In the genomic region with DNA sequence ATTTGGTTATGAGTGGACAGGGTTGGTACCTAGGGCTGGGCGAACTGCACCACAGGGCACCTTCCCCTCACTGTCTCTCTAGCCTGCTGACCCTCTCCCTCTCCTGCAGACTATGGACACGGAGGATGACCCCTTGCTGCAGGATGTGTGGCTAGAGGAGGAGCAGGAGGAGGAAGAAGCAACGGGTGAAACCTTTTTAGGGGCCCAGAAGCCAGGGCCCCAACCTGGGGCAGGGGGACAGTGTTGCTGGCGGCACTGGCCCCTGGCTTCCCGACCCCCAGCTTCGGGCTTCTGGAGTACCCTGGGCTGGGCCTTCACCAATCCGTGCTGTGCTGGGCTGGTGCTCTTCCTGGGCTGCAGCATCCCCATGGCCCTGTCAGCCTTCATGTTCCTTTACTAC, we compare ENCODE assay signal across 2 cellular contexts.
TF ChIP-seq lines count a peak whose summit lies in the region.

No MANE protein-coding gene starts in this region.

TF ChIP-seq in WTC11, 78 proteins besides CTCF, POLR2A, EP300 and RAD21:
- TF ChIP-seq ZBTB21 (CRISPR knock-in tag; IDR thresholded peaks at IDR 0.05; ENCODE audit: borderline replicate concordance) (no peak), ZNF396 (CRISPR knock-in tag; IDR thresholded peaks at IDR 0.05; ENCODE audit: borderline replicate concordance) (no peak), ZNF423 (CRISPR knock-in tag; IDR thresholded peaks at IDR 0.05) (no peak), NFYB (CRISPR knock-in tag; conservative IDR thresholded peaks at IDR 0.05; ENCODE audit: low read depth) (no peak), NFATC4 (CRISPR knock-in tag; IDR thresholded peaks at IDR 0.05) (no peak), TP53 (CRISPR knock-in tag; IDR thresholded peaks at IDR 0.05) (no peak), ZNF121 (CRISPR knock-in tag; IDR thresholded peaks at IDR 0.05) (no peak), ETV6 (CRISPR knock-in tag; IDR thresholded peaks at IDR 0.05) (no peak), ELF4 (CRISPR knock-in tag; IDR thresholded peaks at IDR 0.05; ENCODE audit: low read depth) (no peak), RORB (CRISPR knock-in tag; IDR thresholded peaks at IDR 0.05) (no peak), NR2C2 (CRISPR knock-in tag; IDR thresholded peaks at IDR 0.05) (no peak), KAT7 (CRISPR knock-in tag; IDR thresholded peaks at IDR 0.05; ENCODE audit: borderline replicate concordance) (no peak), OVOL2 (CRISPR knock-in tag; IDR thresholded peaks at IDR 0.05; ENCODE audit: borderline replicate concordance) (no peak), MYBL2 (CRISPR knock-in tag; IDR thresholded peaks at IDR 0.05) (no peak)
- TF ChIP-seq, protein P1, sequence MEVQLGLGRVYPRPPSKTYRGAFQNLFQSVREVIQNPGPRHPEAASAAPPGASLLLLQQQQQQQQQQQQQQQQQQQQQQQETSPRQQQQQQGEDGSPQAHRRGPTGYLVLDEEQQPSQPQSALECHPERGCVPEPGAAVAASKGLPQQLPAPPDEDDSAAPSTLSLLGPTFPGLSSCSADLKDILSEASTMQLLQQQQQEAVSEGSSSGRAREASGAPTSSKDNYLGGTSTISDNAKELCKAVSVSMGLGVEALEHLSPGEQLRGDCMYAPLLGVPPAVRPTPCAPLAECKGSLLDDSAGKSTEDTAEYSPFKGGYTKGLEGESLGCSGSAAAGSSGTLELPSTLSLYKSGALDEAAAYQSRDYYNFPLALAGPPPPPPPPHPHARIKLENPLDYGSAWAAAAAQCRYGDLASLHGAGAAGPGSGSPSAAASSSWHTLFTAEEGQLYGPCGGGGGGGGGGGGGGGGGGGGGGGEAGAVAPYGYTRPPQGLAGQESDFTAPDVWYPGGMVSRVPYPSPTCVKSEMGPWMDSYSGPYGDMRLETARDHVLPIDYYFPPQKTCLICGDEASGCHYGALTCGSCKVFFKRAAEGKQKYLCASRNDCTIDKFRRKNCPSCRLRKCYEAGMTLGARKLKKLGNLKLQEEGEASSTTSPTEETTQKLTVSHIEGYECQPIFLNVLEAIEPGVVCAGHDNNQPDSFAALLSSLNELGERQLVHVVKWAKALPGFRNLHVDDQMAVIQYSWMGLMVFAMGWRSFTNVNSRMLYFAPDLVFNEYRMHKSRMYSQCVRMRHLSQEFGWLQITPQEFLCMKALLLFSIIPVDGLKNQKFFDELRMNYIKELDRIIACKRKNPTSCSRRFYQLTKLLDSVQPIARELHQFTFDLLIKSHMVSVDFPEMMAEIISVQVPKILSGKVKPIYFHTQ (CRISPR knock-in tag; IDR thresholded peaks at IDR 0.05): no peak
- TF ChIP-seq, protein P2, sequence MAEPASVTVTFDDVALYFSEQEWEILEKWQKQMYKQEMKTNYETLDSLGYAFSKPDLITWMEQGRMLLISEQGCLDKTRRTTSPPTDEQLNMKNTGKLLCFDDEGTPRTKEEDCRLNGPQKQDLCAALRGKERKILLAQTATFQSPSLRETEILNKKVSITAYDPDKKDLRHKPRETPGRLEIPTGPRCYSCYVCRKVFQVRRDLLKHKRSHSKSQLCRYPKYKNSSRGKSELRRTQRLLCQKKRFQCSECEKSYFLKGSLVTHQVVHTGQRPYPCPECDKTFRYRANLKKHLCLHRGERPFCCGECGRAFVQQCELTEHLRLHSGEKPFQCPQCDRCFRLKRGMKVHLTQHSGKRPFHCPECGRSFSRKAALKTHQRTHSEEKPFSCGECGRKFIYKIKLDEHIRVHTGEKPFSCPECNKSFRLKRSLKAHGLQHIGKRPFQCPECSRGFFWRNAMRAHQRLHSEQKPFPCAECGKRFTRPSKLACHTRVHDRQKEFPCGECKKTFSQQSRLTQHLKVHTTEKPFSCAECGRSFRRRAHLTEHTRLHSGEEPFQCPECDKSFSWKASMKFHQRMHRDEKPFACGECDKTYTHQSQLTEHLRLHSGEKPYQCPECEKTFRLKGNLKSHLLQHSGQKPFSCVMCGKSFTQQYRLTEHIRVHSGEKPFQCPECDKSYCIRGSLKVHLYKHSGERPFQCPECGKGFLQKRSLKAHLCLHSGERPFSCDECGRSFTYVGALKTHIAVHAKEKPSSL (CRISPR knock-in tag; conservative IDR thresholded peaks at IDR 0.05): no peak
- TF ChIP-seq, protein P3, sequence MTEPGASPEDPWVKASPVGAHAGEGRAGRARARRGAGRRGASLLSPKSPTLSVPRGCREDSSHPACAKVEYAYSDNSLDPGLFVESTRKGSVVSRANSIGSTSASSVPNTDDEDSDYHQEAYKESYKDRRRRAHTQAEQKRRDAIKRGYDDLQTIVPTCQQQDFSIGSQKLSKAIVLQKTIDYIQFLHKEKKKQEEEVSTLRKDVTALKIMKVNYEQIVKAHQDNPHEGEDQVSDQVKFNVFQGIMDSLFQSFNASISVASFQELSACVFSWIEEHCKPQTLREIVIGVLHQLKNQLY (CRISPR knock-in tag; IDR thresholded peaks at IDR 0.05): no peak
- TF ChIP-seq, protein P4, sequence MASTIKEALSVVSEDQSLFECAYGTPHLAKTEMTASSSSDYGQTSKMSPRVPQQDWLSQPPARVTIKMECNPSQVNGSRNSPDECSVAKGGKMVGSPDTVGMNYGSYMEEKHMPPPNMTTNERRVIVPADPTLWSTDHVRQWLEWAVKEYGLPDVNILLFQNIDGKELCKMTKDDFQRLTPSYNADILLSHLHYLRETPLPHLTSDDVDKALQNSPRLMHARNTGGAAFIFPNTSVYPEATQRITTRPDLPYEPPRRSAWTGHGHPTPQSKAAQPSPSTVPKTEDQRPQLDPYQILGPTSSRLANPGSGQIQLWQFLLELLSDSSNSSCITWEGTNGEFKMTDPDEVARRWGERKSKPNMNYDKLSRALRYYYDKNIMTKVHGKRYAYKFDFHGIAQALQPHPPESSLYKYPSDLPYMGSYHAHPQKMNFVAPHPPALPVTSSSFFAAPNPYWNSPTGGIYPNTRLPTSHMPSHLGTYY (CRISPR knock-in tag; IDR thresholded peaks at IDR 0.05): no peak
- TF ChIP-seq, protein P5, sequence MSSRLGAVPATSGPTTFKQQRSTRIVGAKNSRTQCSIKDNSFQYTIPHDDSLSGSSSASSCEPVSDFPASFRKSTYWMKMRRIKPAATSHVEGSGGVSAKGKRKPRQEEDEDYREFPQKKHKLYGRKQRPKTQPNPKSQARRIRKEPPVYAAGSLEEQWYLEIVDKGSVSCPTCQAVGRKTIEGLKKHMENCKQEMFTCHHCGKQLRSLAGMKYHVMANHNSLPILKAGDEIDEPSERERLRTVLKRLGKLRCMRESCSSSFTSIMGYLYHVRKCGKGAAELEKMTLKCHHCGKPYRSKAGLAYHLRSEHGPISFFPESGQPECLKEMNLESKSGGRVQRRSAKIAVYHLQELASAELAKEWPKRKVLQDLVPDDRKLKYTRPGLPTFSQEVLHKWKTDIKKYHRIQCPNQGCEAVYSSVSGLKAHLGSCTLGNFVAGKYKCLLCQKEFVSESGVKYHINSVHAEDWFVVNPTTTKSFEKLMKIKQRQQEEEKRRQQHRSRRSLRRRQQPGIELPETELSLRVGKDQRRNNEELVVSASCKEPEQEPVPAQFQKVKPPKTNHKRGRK (CRISPR knock-in tag; IDR thresholded peaks at IDR 0.05; ENCODE audit: borderline replicate concordance): no peak

TF ChIP-seq in H1, 55 proteins besides CTCF, POLR2A, EP300 and RAD21:
- TF ChIP-seq POLR2AphosphoS5 (IDR thresholded peaks at IDR 0.05; ENCODE audit: low read depth, low read length) (no peak), SP4 (IDR thresholded peaks at IDR 0.05; ENCODE audit: low read length) (no peak), SRF (IDR thresholded peaks at IDR 0.05; ENCODE audit: low read depth, low read length) (no peak), CBX5 (IDR thresholded peaks at IDR 0.05; ENCODE audit: low read depth, low read length) (no peak), CEBPB (IDR thresholded peaks at IDR 0.05; ENCODE audit: low read depth, low read length) (no peak), TCF12 (IDR thresholded peaks at IDR 0.05; ENCODE audit: low read depth, low read length) (no peak)
